In genomic region chr10:73890261-73890660, GRCh38 we compare ENCODE assay signal across 3 cellular contexts.
A peak's percentile ranks its signal among the peaks of the same experiment; 100 is the strongest.
TF ChIP-seq lines count a peak whose summit lies in the region.

No MANE protein-coding gene starts in this region.

TF ChIP-seq in A549, 52 proteins besides CTCF, POLR2A, EP300 and RAD21:
- TF ChIP-seq BCL3 (IDR thresholded peaks at IDR 0.05) (no peak), CHD2 (IDR thresholded peaks at IDR 0.05; ENCODE audit: low read length, partially characterized antibody) (no peak), EHMT2 (IDR thresholded peaks at IDR 0.05; ENCODE audit: low read depth) (no peak), HOXB13 (CRISPR knock-in tag; IDR thresholded peaks at IDR 0.05; ENCODE audit: low read depth) (no peak), CHD4 (IDR thresholded peaks at IDR 0.05; ENCODE audit: borderline replicate concordance) (no peak), ZFP36 (IDR thresholded peaks at IDR 0.05; ENCODE audit: borderline replicate concordance, partially characterized antibody) (no peak), BHLHE40 (IDR thresholded peaks at IDR 0.05; ENCODE audit: low read depth, low read length) (no peak)

TF ChIP-seq in Ishikawa, 13 proteins besides CTCF, POLR2A, EP300 and RAD21:
- TF ChIP-seq NFIC (IDR thresholded peaks at IDR 0.05), result peak; percentile 11; the same call in 1 of the 2 replicates
- TF ChIP-seq USF1 (IDR thresholded peaks at IDR 0.05), result no peak

TF ChIP-seq in K562, 482 proteins besides CTCF, POLR2A, EP300 and RAD21:
- TF ChIP-seq ZNF121 (CRISPR knock-in tag; conservative IDR thresholded peaks at IDR 0.05) (peak; percentile 92), AFF1 (IDR thresholded peaks at IDR 0.05; ENCODE audit: low read depth in 1 of 2, partially characterized antibody in 2 of 2) (no peak), THAP12 (CRISPR knock-in tag; IDR thresholded peaks at IDR 0.05) (no peak)
